Comparison of ENCODE assay signal across 12 cellular contexts in the genomic region with DNA sequence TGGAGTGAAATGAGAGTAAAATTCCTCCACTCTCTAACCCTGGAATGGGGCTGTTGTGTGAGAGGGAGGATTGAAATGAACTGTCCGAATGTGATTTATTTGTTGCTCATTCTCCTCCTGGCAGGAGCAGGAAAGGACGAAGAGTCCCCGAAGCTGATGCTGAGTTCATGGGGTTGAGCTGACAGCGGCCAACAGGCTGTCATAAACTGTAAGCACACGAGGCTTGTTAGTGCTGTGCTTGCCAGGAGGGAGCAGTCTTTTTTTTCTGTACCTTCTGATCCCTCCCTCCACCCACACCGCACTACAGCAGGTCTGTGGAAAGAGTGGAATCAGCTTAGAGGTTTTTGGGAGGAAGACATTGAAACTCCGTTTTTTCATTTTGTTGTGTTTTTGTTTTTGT. TPM values are rescaled to one million over a fixed set of nuclear protein-coding genes. Genes with fewer than 3 reads are reported as not detected.
DNase-seq lines count a peak whose midpoint lies in the region; ATAC-seq and TF ChIP-seq lines count a peak whose summit lies in the region.
"Had no signal": no experiment of that assay in that cellular context is flagged by ENCODE, and none has a peak within 500 bp of the region (broad histone marks: within the 10 kb centered on the region; RNA-seq: fewer than 3 reads in every experiment).

No MANE protein-coding gene starts in this region.

- no CpG with 5 or more reads among the region's 7 CpGs for WGBS in H9 (ENCODE audit: extremely low coverage, insufficient read length, low lambda C conversion rate)

- H3K4ac ChIP-seq in H9 (ENCODE audit: low read depth, low read length): no peak overlapping the region

- H4K5ac ChIP-seq in H9 (ENCODE audit: insufficient read length, low read depth, low read length): no peak overlapping the region

- no peak overlapping the region for H4K91ac ChIP-seq in H9 (ENCODE audit: insufficient read length, low read depth, low read length)

- H3K4me1 Mint-ChIP-seq in H9 (peaks cover 17 to 28% of the 10 kb centered on the region in 2 experiments), WTC11 (peaks cover 24% of the 10 kb centered on the region)
- H3K4me1 Mint-ChIP-seq in activated T-cell treated with anti-CD3 and anti-CD28 coated beads, Interleukin-2, amount 50 U/mL, for 24 hours (ENCODE audit: low read depth): peaks cover 1% of the 10 kb centered on the region
- H3K4me1 Mint-ChIP-seq: memory B cell had no signal

- H2BK20ac ChIP-seq in H9 (ENCODE audit: low read depth, low read length, poor library complexity, severe bottlenecking): no peak overlapping the region

- no peak for ATAC-seq in WTC11
- peak; percentile 77 for ATAC-seq in sciatic nerve
- no peak for ATAC-seq in HG03460 (IDR thresholded peaks at IDR 0.05; ENCODE audit: unreplicated experiment)

- no peak overlapping the region for H2BK12ac ChIP-seq in H9 (ENCODE audit: insufficient read length, low read depth, low read length)

- no peaks in the 10 kb centered on the region for H3K79me1 ChIP-seq in H9 (ENCODE audit: insufficient read depth, low read depth, low read length, poor library complexity, severe bottlenecking)

- no peaks in the 10 kb centered on the region for H3K27me3 ChIP-seq in H9 (ENCODE audit: insufficient read depth, low read length)
- no peaks in the 10 kb centered on the region for H3K27me3 ChIP-seq in iPS-20b (ENCODE audit: insufficient read depth, low read length)
- H3K27me3 ChIP-seq in colonic mucosa: no peaks in the 10 kb centered on the region

- H2AFZ ChIP-seq in H9 (ENCODE audit: low read length): no peak overlapping the region

- H3K27ac Mint-ChIP-seq in H9 (no peak overlapping the region; a peak in 1 of 7 replicates), WTC11 (peak overlapping the region; percentile 24; the same call in 1 of the 2 replicates)
- H3K27ac Mint-ChIP-seq in activated T-cell treated with anti-CD3 and anti-CD28 coated beads, Interleukin-2, amount 50 U/mL, for 24 hours: no peak overlapping the region
- H3K27ac Mint-ChIP-seq: memory B cell had no signal

- no peak overlapping the region for H3K9ac ChIP-seq in H9 (ENCODE audit: extremely low read depth, insufficient read length, low read length)
- H3K9ac ChIP-seq in iPS-20b (ENCODE audit: low read depth, low read length): no peak overlapping the region
- no peak overlapping the region for H3K9ac ChIP-seq in colonic mucosa (ENCODE audit: low read depth in 2 of 2, low read length in 2 of 2)

- no peak overlapping the region for H3T11ph ChIP-seq in H9 (ENCODE audit: low read length)

- CTCF ChIA-PET in WTC11 (lab: Charles Lee): interaction anchor here (0.5 to 1.1 kb wide), 4 partner anchors 16 to 168 kb away, joined by 3 to 4 read pairs (median 4); no protein-coding TSS in a partner anchor

- H3K18ac ChIP-seq in H9 (ENCODE audit: insufficient read length, low read depth, low read length): no peak overlapping the region

- intact Hi-C loops in sciatic nerve (cut with DNase I) (no loop called here), colonic mucosa (cut with DNase I) (loop anchor here (10.0 kb wide), 1 partner anchor 80 kb away; no protein-coding TSS in a partner anchor)

- H3K4me2 ChIP-seq in H9 (ENCODE audit: insufficient read depth, insufficient read length, low read length): peak overlapping the region; percentile 12

- no peaks in the 10 kb centered on the region for H4K20me1 ChIP-seq in H9 (ENCODE audit: control insufficient read depth, insufficient read depth, insufficient read length)

- no peak overlapping the region for H2BK120ac ChIP-seq in H9 (ENCODE audit: low read depth, low read length, poor library complexity, severe bottlenecking)

- H2AK5ac ChIP-seq in H9 (ENCODE audit: insufficient read length, low read length): no peak overlapping the region

- no peak overlapping the region for H2BK15ac ChIP-seq in H9 (ENCODE audit: low read depth, low read length)

- peak overlapping the region in 1 of 2 experiments; percentile 46; a peak in 1 of 5 replicates for H3K4me3 Mint-ChIP-seq in H9
- H3K4me3 Mint-ChIP-seq in WTC11: peak overlapping the region; percentile 58
- no peak overlapping the region for H3K4me3 Mint-ChIP-seq in activated T-cell treated with anti-CD3 and anti-CD28 coated beads, Interleukin-2, amount 50 U/mL, for 24 hours
- H3K4me3 Mint-ChIP-seq: memory B cell had no signal

- POLR2A ChIA-PET in WTC11 (lab: Charles Lee): no interaction called here

- H3K14ac ChIP-seq in H9 (ENCODE audit: insufficient read depth, low read length): no peak overlapping the region

- no peak overlapping the region for H3K56ac ChIP-seq in H9 (ENCODE audit: insufficient read length, low read depth, low read length)

- TF ChIP-seq CTCF in H9 (conservative IDR thresholded peaks at IDR 0.05): no peak
- no peak for TF ChIP-seq CTCF in WTC11 (IDR thresholded peaks at IDR 0.05)
- no peak for TF ChIP-seq CTCF in colonic mucosa (IDR thresholded peaks at IDR 0.05)

- H3K4me3 ChIP-seq in iPS-20b (ENCODE audit: low read length) (peak overlapping the region; percentile 37; the same call in 1 of the 2 replicates), colonic mucosa (no peak overlapping the region)

- no peak overlapping the region for H4K8ac ChIP-seq in H9 (replicated peaks; ENCODE audit: insufficient read length, low read depth, low read length)

- H3K27ac ChIP-seq in H9 (ENCODE audit: insufficient read length, low read depth, low read length) (no peak overlapping the region), iPS-20b (ENCODE audit: low read length) (no peak overlapping the region), colonic mucosa (no peak overlapping the region)
- H3K27ac ChIP-seq: WERI-Rb-1 had no signal

- H3K27me3 Mint-ChIP-seq in H9 (ENCODE audit: low read depth): peaks cover 1% of the 10 kb centered on the region
- H3K27me3 Mint-ChIP-seq in WTC11 (ENCODE audit: low read depth): no peaks in the 10 kb centered on the region; the same call in 1 of the 2 replicates
- H3K27me3 Mint-ChIP-seq in activated T-cell treated with anti-CD3 and anti-CD28 coated beads, Interleukin-2, amount 50 U/mL, for 24 hours: peaks cover 40% of the 10 kb centered on the region

- H3K9me3 Mint-ChIP-seq in H9: no peaks in the 10 kb centered on the region; a peak in 1 of 5 replicates
- peaks cover 5% of the 10 kb centered on the region for H3K9me3 Mint-ChIP-seq in WTC11
- H3K9me3 Mint-ChIP-seq in activated T-cell treated with anti-CD3 and anti-CD28 coated beads, Interleukin-2, amount 50 U/mL, for 24 hours: peaks cover 12% of the 10 kb centered on the region

- no peaks in the 10 kb centered on the region for H3K23me2 ChIP-seq in H9 (ENCODE audit: insufficient read length, low read depth, low read length, poor library complexity, severe bottlenecking)

- H3K79me2 ChIP-seq in H9 (ENCODE audit: insufficient read depth, low read length): no peaks in the 10 kb centered on the region

- H3K4me1 ChIP-seq in H9 (ENCODE audit: insufficient read depth, low read length): no peaks in the 10 kb centered on the region; the same call in 1 of the 2 replicates
- H3K4me1 ChIP-seq in iPS-20b (ENCODE audit: insufficient read depth, low read length): no peaks in the 10 kb centered on the region
- no peaks in the 10 kb centered on the region for H3K4me1 ChIP-seq in colonic mucosa

- H3K23ac ChIP-seq in H9 (ENCODE audit: insufficient read length, low read depth, low read length): no peak overlapping the region

- H3K9me3 ChIP-seq in H9 (ENCODE audit: control insufficient read depth, low read depth, low read length) (no peaks in the 10 kb centered on the region), iPS-20b (ENCODE audit: insufficient read depth, low read depth, low read length) (no peaks in the 10 kb centered on the region), colonic mucosa (no peaks in the 10 kb centered on the region)

- no peak overlapping the region for H2BK5ac ChIP-seq in H9 (ENCODE audit: insufficient read length, low read length)

- H3K36me3 ChIP-seq in iPS-20b (ENCODE audit: insufficient read depth, low read depth, low read length) (no peaks in the 10 kb centered on the region), colonic mucosa (no peaks in the 10 kb centered on the region)
- H3K36me3 ChIP-seq: WERI-Rb-1 had no signal

- H3K36me3 Mint-ChIP-seq in H9 (ENCODE audit: insufficient read depth in 1 of 3, low read depth in 3 of 3) (peaks cover 0 to 4% (median 0%) of the 10 kb centered on the region in 3 experiments; a peak in 2 of 7 replicates), WTC11 (no peaks in the 10 kb centered on the region)
- H3K36me3 Mint-ChIP-seq in activated T-cell treated with anti-CD3 and anti-CD28 coated beads, Interleukin-2, amount 50 U/mL, for 24 hours (ENCODE audit: low read depth): peaks cover 8% of the 10 kb centered on the region

- no peak for DNase-seq in H9
- DNase-seq in WTC11 (ENCODE audit: low spot score): no peak
- no peak for DNase-seq in sciatic nerve (ENCODE audit: low spot score)
- no peak for DNase-seq in activated T-cell treated with anti-CD3 and anti-CD28 coated beads, Interleukin-2, amount 50 U/mL, for 24 hours
- DNase-seq in activated gamma-delta T cell treated with Interleukin-2 at 50 U/mL for 16 hours: no peak
- no peak for DNase-seq in colonic mucosa
- DNase-seq: activated CD8-positive, alpha-beta memory T cell treated with anti-CD3 and anti-CD28 coated beads, Interleukin-2, amount 50 U/mL, for 4 hours; Karpas-422; WERI-Rb-1 had no signal

TF ChIP-seq in WTC11, 78 proteins besides CTCF, POLR2A, EP300 and RAD21 (continues in another document):
- no peak for TF ChIP-seq JUN (CRISPR knock-in tag; IDR thresholded peaks at IDR 0.05)
- TF ChIP-seq ZNF232 (CRISPR knock-in tag; IDR thresholded peaks at IDR 0.05): no peak
- TF ChIP-seq OVOL2 (CRISPR knock-in tag; IDR thresholded peaks at IDR 0.05; ENCODE audit: borderline replicate concordance): no peak
- TF ChIP-seq, protein P1, sequence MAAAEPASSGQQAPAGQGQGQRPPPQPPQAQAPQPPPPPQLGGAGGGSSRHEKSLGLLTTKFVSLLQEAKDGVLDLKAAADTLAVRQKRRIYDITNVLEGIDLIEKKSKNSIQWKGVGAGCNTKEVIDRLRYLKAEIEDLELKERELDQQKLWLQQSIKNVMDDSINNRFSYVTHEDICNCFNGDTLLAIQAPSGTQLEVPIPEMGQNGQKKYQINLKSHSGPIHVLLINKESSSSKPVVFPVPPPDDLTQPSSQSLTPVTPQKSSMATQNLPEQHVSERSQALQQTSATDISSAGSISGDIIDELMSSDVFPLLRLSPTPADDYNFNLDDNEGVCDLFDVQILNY (CRISPR knock-in tag; IDR thresholded peaks at IDR 0.05): no peak

RNA-seq across cellular contexts. Expression of a gene that starts 33.0 kb away (rescaled TPM):
- total RNA-seq in H9 (2021) (50.6 and 57.2 TPM in 2 replicates), WTC11 (2021) (56.0 to 62.0 TPM (median 56.7 TPM) in 3 replicates), sciatic nerve (39.8 TPM), colonic mucosa (1 to 10 TPM; 4.3 to 7.8 TPM)

RNA-seq across cellular contexts. Expression of a gene that starts 37.4 kb away (rescaled TPM):
- 17.3 TPM in 2 replicates for total RNA-seq in H9 (2021)
- 15.2 to 17.6 TPM (median 17.5 TPM) in 3 replicates for total RNA-seq in WTC11 (2021)
- total RNA-seq in sciatic nerve: 3.3 TPM
- total RNA-seq in colonic mucosa: 1 to 10 TPM; 3.6 to 4.9 TPM
